ENCODE assay signal across 8 cellular contexts in genomic region chr1:167454929-167455785, GRCh38.
DNase-seq lines count a peak whose midpoint lies in the region; ATAC-seq and TF ChIP-seq lines count a peak whose summit lies in the region.

No MANE protein-coding gene starts in this region.

- H3K9me3 Mint-ChIP-seq in stimulated activated memory B cell treated with anti-CD40 and anti-IgM and Interleukin-4, amounts not matched to agents 10 μg/mL and 1 μg/mL and 100 μg/mL, for 72 hours = no peaks in the 10 kb centered on the region

- H3K4me3 Mint-ChIP-seq in stimulated activated memory B cell treated with anti-CD40 and anti-IgM and Interleukin-4, amounts not matched to agents 10 μg/mL and 1 μg/mL and 100 μg/mL, for 72 hours = peak overlapping the region; percentile 82

- H3K27ac ChIP-seq in AG04450 (ENCODE audit: low read depth, low read length) = no peak overlapping the region
- peak overlapping the region; percentile 62 to 67 for H3K27ac ChIP-seq in esophagus (ENCODE audit: low read depth in 2 of 2, low read length in 1 of 2)
- no peak overlapping the region for H3K27ac ChIP-seq in muscle layer of duodenum (ENCODE audit: low read length)

- 0% methylated on average over 81 to 83 of the region's 83 CpGs for WGBS in esophagus, 2 donors

- H3K36me3 Mint-ChIP-seq in stimulated activated memory B cell treated with anti-CD40 and anti-IgM and Interleukin-4, amounts not matched to agents 10 μg/mL and 1 μg/mL and 100 μg/mL, for 72 hours = no peaks in the 10 kb centered on the region

- DNase-seq in AG04450 (ENCODE audit: low read depth, low spot score) = no peak
- peak; percentile 37 for DNase-seq in NOMO-1 treated with dmso at 0.1 percent for 144 hours (lab: John Stamatoyannopoulos, UW; ENCODE audit: unreplicated experiment)
- peak; percentile 63 for DNase-seq in activated T-cell treated with anti-CD3 and anti-CD28 coated beads for 4 hours

- peak overlapping the region; percentile 77 for H3K27ac Mint-ChIP-seq in stimulated activated memory B cell treated with anti-CD40 and anti-IgM and Interleukin-4, amounts not matched to agents 10 μg/mL and 1 μg/mL and 100 μg/mL, for 72 hours

- H3K9me3 ChIP-seq in AG04450 (ENCODE audit: control insufficient read depth, insufficient read depth, low read length) (no peaks in the 10 kb centered on the region; the same call in 1 of the 2 replicates), esophagus (ENCODE audit: control insufficient read depth in 2 of 2, insufficient read depth in 1 of 2, low read depth in 1 of 2, low read length in 1 of 2) (no peaks in the 10 kb centered on the region), muscle layer of duodenum (ENCODE audit: control insufficient read depth in 1 of 2, low read length in 2 of 2) (no peaks in the 10 kb centered on the region)

- H3K4me1 ChIP-seq in esophagus (ENCODE audit: control insufficient read depth in 2 of 2, insufficient read depth in 2 of 2, low read length in 1 of 2) (peaks cover 0 to 2% of the 10 kb centered on the region in 2 donors), muscle layer of duodenum (ENCODE audit: control insufficient read depth in 1 of 2, insufficient read depth in 2 of 2, low read length in 2 of 2) (peaks cover 0 to 5% of the 10 kb centered on the region in 2 donors)

- CTCF ChIA-PET in AG04450 (lab: Charles Lee) = interaction anchor here (0.8 to 4.2 kb wide), 12 partner anchors 9 to 397 kb away, joined by 3 to 24 read pairs (median 6); partner anchors contain the start of gene POU2F1

- peaks cover 19% of the 10 kb centered on the region for H3K4me1 Mint-ChIP-seq in stimulated activated memory B cell treated with anti-CD40 and anti-IgM and Interleukin-4, amounts not matched to agents 10 μg/mL and 1 μg/mL and 100 μg/mL, for 72 hours

- H3K27me3 ChIP-seq in AG04450 (ENCODE audit: control insufficient read depth, insufficient read depth, low read length) = peaks cover 24% of the 10 kb centered on the region
- no peaks in the 10 kb centered on the region for H3K27me3 ChIP-seq in esophagus (ENCODE audit: control insufficient read depth in 1 of 2, insufficient read depth in 2 of 2, low read length in 2 of 2)
- no peaks in the 10 kb centered on the region for H3K27me3 ChIP-seq in muscle layer of duodenum (ENCODE audit: low read depth, low read length)

- POLR2A ChIA-PET in AG04450 (lab: Yijun Ruan, JAX) = interaction anchor here (0.9 kb wide), 1 partner anchor 235 kb away, joined by 3 read pairs; the partner anchor contains the start of gene POU2F1

- no peaks in the 10 kb centered on the region for H3K27me3 Mint-ChIP-seq in stimulated activated memory B cell treated with anti-CD40 and anti-IgM and Interleukin-4, amounts not matched to agents 10 μg/mL and 1 μg/mL and 100 μg/mL, for 72 hours

- ATAC-seq in GM18867 (IDR thresholded peaks at IDR 0.05; ENCODE audit: unreplicated experiment) = peak; percentile 67
- peak; percentile 49 for ATAC-seq in HG03139 (IDR thresholded peaks at IDR 0.05; ENCODE audit: unreplicated experiment)
- ATAC-seq in stimulated activated memory B cell treated with anti-CD40 and anti-IgM and Interleukin-4, amounts not matched to agents 10 μg/mL and 1 μg/mL and 100 μg/mL, for 72 hours = peak; percentile 82

- no peak for TF ChIP-seq CTCF in AG04450 (IDR thresholded peaks at IDR 0.05; ENCODE audit: low read depth, low read length)

- peak overlapping the region; percentile 70 for H3K4me3 ChIP-seq in AG04450 (ENCODE audit: low read depth, low read length)
- peak overlapping the region; percentile 75 to 76 for H3K4me3 ChIP-seq in esophagus (ENCODE audit: low read depth in 1 of 2, low read length in 2 of 2)
- H3K4me3 ChIP-seq in muscle layer of duodenum (ENCODE audit: low read depth in 1 of 2, low read length in 2 of 2) = peak overlapping the region; percentile 76 to 92

- H3K36me3 ChIP-seq in esophagus (ENCODE audit: control insufficient read depth in 2 of 2, insufficient read depth in 2 of 2, low read length in 1 of 2) (no peaks in the 10 kb centered on the region), muscle layer of duodenum (ENCODE audit: control insufficient read depth in 1 of 2, insufficient read depth in 2 of 2, low read length in 2 of 2) (no peaks in the 10 kb centered on the region)

Comparison
In these comparisons a context has a peak if more than half of its experiments do, and no peak if none do; other contexts are left out.
1. H3K27ac ChIP-seq: peak in esophagus (2 of 2); none in AG04450 (single experiment) and muscle layer of duodenum (single experiment).
2. Peak in every context shown above with its lines, with median percentiles within 50 percentile points of each other: H3K4me3 ChIP-seq and ATAC-seq.